Comparison of ENCODE assay signal across 8 cellular contexts in the genomic region with DNA sequence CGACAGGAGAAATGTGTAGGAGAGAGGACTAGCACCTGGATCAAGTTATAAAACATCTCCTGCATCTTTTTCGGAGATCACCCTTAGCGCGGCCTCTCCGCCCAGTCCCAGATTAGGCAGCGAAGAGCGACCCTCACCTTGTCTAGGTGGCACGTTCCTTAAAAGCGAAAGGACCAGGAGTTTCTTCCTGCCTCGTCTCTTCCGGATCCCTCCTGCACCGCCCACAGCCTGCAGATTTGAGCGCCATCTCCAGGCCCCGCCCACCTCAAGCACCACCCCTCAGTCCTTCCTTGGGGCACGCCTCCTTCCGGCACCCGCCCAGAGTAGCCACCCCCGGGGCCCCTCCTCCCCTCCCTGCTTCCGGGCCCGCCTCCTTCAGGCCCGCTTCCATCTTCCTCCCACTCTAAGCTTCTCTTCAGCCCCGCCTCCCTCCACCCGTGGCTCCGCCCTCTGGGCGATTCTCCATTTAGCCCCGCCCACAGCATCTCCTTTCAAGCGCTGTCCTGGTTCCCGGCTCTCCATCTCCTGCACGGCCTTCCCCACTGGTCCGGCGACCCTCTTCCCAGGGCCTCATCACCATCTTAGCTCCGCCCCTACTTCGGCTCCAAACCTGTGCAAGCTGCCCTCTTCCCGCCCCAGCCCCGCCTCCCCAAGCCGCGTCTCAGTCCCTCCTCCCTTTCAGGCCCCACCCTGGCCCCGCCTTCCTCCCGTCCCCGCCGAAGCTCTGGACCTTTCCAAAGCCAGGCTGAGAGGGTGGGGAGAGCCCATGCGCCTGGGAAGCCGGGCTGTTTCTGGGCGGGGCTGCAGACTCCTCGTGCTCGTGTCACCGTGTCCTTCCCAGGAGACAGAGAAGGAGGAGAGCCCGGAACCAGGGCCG. TPM values are rescaled to one million over a fixed set of nuclear protein-coding genes. Genes with fewer than 3 reads are reported as not detected.
DNase-seq lines count a peak whose midpoint lies in the region; ATAC-seq and TF ChIP-seq lines count a peak whose summit lies in the region.

No MANE protein-coding gene starts in this region.

- WGBS in prostate gland, result under 1% methylated on average over 47 of the region's 49 CpGs
- under 1% methylated on average over 49 of the region's 49 CpGs for WGBS in urinary bladder

- DNase-seq in NCI-H187 (lab: John Stamatoyannopoulos, UW) (peak; percentile 96 to 100), T-helper 2 cell (peak; percentile 98 to 99 (median 99)), anterior cingulate cortex (lab: John Stamatoyannopoulos, UW) (peak; percentile 94 to 100 (median 100)), left ventricle myocardium superior (peak; percentile 99), prostate gland (ENCODE audit: low spot score) (peak; percentile 99)

- ATAC-seq in GM18502 (IDR thresholded peaks at IDR 0.05; ENCODE audit: poor library complexity, unreplicated experiment), result peak; percentile 78
- peak; percentile 66 for ATAC-seq in HG02943 (IDR thresholded peaks at IDR 0.05; ENCODE audit: low read depth, unreplicated experiment)
- peak; percentile 91 for ATAC-seq in left ventricle myocardium superior

- H3K9me3 ChIP-seq in prostate gland, result no peaks in the 10 kb centered on the region

- H3K27me3 ChIP-seq in prostate gland (replicated peaks; ENCODE audit: insufficient read depth), result no peaks in the 10 kb centered on the region

- peak; percentile 82 for TF ChIP-seq POLR2A in prostate gland (IDR thresholded peaks at IDR 0.05)

- intact Hi-C loops in left ventricle myocardium superior (cut with micrococcal nuclease) (no loop called here), prostate gland (cut with DNase I) (no loop called here)

- TF ChIP-seq CTCF in prostate gland (IDR thresholded peaks at IDR 0.05), result no peak

- H3K36me3 ChIP-seq in prostate gland, result no peaks in the 10 kb centered on the region
- no peaks in the 10 kb centered on the region for H3K36me3 ChIP-seq in urinary bladder (ENCODE audit: insufficient read depth)

- peaks cover 15% of the 10 kb centered on the region for H3K4me1 ChIP-seq in prostate gland (replicated peaks)
- H3K4me1 ChIP-seq in urinary bladder (ENCODE audit: insufficient read depth), result peaks cover 4% of the 10 kb centered on the region

- H3K27ac ChIP-seq in prostate gland, result peak overlapping the region; percentile 94 to 97
- peak overlapping the region; percentile 96 for H3K27ac ChIP-seq in urinary bladder (ENCODE audit: low read depth)

- H3K4me3 ChIP-seq in prostate gland (peak overlapping the region; percentile 89 to 94), urinary bladder (ENCODE audit: low read depth, low read length) (peak overlapping the region; percentile 88)

RNA-seq across cellular contexts. Expression of a gene that starts 0.6 kb away (rescaled TPM):
- 104 TPM for total RNA-seq in left ventricle myocardium superior
- total RNA-seq in prostate gland, result 100 to 1,000 TPM; 120 to 187 TPM
- total RNA-seq in urinary bladder, result 53.9 TPM
- 150 TPM for polyA plus RNA-seq in urinary bladder

Comparison
In these comparisons a context has a peak if more than half of its experiments do, and no peak if none do; other contexts are left out.
1. Peak in every context shown above with its lines: DNase-seq, ATAC-seq, H3K4me3 ChIP-seq and H3K27ac ChIP-seq.